ENCODE assay signal across 29 cellular contexts in the genomic region with DNA sequence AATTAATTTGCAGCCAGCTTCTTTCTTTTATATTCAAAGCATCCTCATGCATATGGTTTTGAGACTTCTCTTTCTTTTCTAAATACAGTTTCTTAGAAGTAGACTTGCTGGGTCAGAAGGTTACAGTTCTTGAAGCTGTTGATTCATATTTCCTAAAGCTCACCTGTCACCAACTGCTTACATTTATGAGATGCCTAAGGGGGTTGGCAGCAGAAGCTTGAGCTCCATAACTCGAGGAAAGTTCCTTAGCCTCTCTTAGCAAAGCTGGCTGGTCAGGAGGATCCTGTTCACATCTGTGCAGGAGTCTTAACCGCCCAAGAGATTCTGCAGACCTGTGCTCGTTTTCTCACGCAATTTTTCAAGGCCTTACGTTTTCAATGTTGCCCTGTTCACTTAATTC.
"Had no signal": no experiment of that assay in that cellular context is flagged by ENCODE, and none has a peak within 500 bp of the region (broad histone marks: within the 10 kb centered on the region; RNA-seq: fewer than 3 reads in every experiment).

No MANE protein-coding gene starts in this region.

- H3K27ac ChIP-seq: adrenal gland, body of pancreas, cardiac muscle cell, coronary artery, dorsolateral prefrontal cortex, esophagus muscularis mucosa, gastroesophageal sphincter, heart right ventricle had no signal

- H3K4me1 ChIP-seq: adrenal gland, body of pancreas, gastroesophageal sphincter had no signal

- ATAC-seq: activated CD4-positive, alpha-beta T cell treated with anti-CD3 and anti-CD28 coated beads for 36 hours; activated CD8-positive, alpha-beta memory T cell treated with anti-CD3 and anti-CD28 coated beads, Interleukin-2, amount 10 ng/mL, durations not matched to agents 7 days and 5 days; activated CD8-positive, alpha-beta T cell treated with anti-CD3 and anti-CD28 coated beads, Interleukin-2, amount 10 ng/mL, durations not matched to agents 7 days and 5 days; activated naive CD8-positive, alpha-beta T cell treated with anti-CD3 and anti-CD28 coated beads, Interleukin-2, amount 50 U/mL, for 24 hours; body of pancreas; effector memory CD8-positive, alpha-beta T cell; gastroesophageal sphincter; heart right ventricle; T-helper 17 cell had no signal

- H3K27me3 ChIP-seq: adrenal gland, body of pancreas, cardiac muscle cell, dorsolateral prefrontal cortex, esophagus muscularis mucosa, gastroesophageal sphincter, heart right ventricle had no signal

- DNase-seq: activated CD4-positive, alpha-beta memory T cell treated with anti-CD3 and anti-CD28 coated beads for 36 hours; activated CD4-positive, alpha-beta T cell treated with anti-CD3 and anti-CD28 coated beads for 36 hours; activated CD4-positive, alpha-beta T cell treated with anti-CD3 and anti-CD28 coated beads, Interleukin-2, amount 10 ng/mL, durations not matched to agents 24 days and 14 days; activated CD4-positive, CD25-positive, alpha-beta regulatory T cell; activated CD4-positive, CD25-positive, alpha-beta regulatory T cell treated with anti-CD3 and anti-CD28 coated beads, Interleukin-2, amount 50 U/mL, for 72 hours; activated CD8-positive, alpha-beta memory T cell treated with anti-CD3 and anti-CD28 coated beads, Interleukin-2, amount 10 ng/mL, durations not matched to agents 7 days and 5 days; activated CD8-positive, alpha-beta memory T cell treated with anti-CD3 and anti-CD28 coated beads, Interleukin-2, amount 50 U/mL, for 4 hours; activated CD8-positive, alpha-beta T cell treated with anti-CD3 and anti-CD28 coated beads, Interleukin-2, amount 10 ng/mL, durations not matched to agents 7 days and 5 days; activated effector memory CD4-positive, alpha-beta T cell treated with anti-CD3 and anti-CD28 coated beads, Interleukin-2, amount 50 U/mL, for 16 hours; activated naive CD4-positive, alpha-beta T cell treated with anti-CD3 and anti-CD28 coated beads for 36 hours; activated naive CD8-positive, alpha-beta T cell treated with anti-CD3 and anti-CD28 coated beads for 36 hours; activated naive CD8-positive, alpha-beta T cell treated with anti-CD3 and anti-CD28 coated beads, Interleukin-2, amount 50 U/mL, for 24 hours; activated T-cell treated with anti-CD3 and anti-CD28 coated beads, Interleukin-2, amount 50 U/mL, for 1 hour; activated T-cell treated with anti-CD3 and anti-CD28 coated beads, Interleukin-2, amount 50 U/mL, for 48 hours; adrenal gland; amygdala; aorta; body of pancreas; dorsolateral prefrontal cortex; effector memory CD8-positive, alpha-beta T cell; foreskin melanocyte; heart right ventricle; T-helper 1 cell; T-helper 17 cell; T1000 had no signal

- H3K9me3 ChIP-seq: adrenal gland, body of pancreas, esophagus muscularis mucosa, gastroesophageal sphincter, heart right ventricle had no signal

- H3K36me3 ChIP-seq: adrenal gland, cardiac muscle cell had no signal

- H3K4me3 ChIP-seq: adrenal gland, body of pancreas, cardiac muscle cell, coronary artery, dorsolateral prefrontal cortex, esophagus muscularis mucosa, gastroesophageal sphincter, heart right ventricle had no signal
